8 cellular contexts compared by ENCODE assay signal in the genomic region with DNA sequence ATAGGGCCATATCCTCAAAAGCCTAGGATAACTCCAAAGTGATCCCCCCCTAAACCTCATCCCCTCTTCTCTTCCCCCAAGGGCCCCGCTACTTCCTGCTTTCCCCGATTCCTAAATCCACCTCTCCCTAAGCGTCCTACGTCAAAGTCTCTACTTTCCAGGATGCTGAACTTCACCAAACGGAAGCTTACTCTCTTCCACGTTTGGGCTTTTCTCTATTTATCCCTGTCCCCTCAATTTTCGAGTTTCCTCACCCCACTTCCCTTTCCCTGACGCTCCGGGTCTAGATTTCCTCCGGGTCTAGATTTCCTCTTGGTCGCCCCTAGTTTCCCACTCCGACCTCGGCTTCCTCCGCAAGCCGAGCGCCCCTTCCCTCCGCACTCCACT. TPM values are rescaled to one million over a fixed set of nuclear protein-coding genes. Genes with fewer than 3 reads are reported as not detected.
DNase-seq lines count a peak whose midpoint lies in the region; ATAC-seq and TF ChIP-seq lines count a peak whose summit lies in the region.

No MANE protein-coding gene starts in this region.

- no peak for DNase-seq in activated naive CD8-positive, alpha-beta T cell treated with anti-CD3 and anti-CD28 coated beads for 36 hours
- DNase-seq in hepatocyte (ENCODE audit: low spot score), result peak; percentile 44
- no peak for DNase-seq in effector CD8-positive, alpha-beta T cell (lab: John Stamatoyannopoulos, UW)

- H3K9me3 ChIP-seq in BLaER1 (no peaks in the 10 kb centered on the region), HUES48 (ENCODE audit: control insufficient read depth, insufficient read depth, low read length) (no peaks in the 10 kb centered on the region), hepatocyte (ENCODE audit: low read depth) (no peaks in the 10 kb centered on the region), skeletal muscle tissue (ENCODE audit: control insufficient read depth in 3 of 3, low read length in 3 of 3) (no peaks in the 10 kb centered on the region)

- peaks cover 17% of the 10 kb centered on the region for H3K36me3 ChIP-seq in BLaER1
- peaks cover 4% of the 10 kb centered on the region; the same call in 1 of the 2 replicates for H3K36me3 ChIP-seq in HUES48 (ENCODE audit: control insufficient read depth, insufficient read depth, low read length)
- no peaks in the 10 kb centered on the region for H3K36me3 ChIP-seq in hepatocyte (replicated peaks; ENCODE audit: insufficient read depth, low read depth)
- no peaks in the 10 kb centered on the region for H3K36me3 ChIP-seq in skeletal muscle tissue (ENCODE audit: control insufficient read depth in 3 of 3, insufficient read depth in 3 of 3, low read length in 3 of 3)

- peak overlapping the region; percentile 93 for H3K9ac ChIP-seq in BLaER1
- H3K9ac ChIP-seq in HUES48 (ENCODE audit: low read depth, low read length), result peak overlapping the region; percentile 95
- peak overlapping the region; percentile 90 to 94 (median 94) for H3K9ac ChIP-seq in skeletal muscle tissue (ENCODE audit: low read depth in 1 of 3, low read length in 3 of 3)

- H3K4me3 Mint-ChIP-seq in activated naive CD8-positive, alpha-beta T cell treated with anti-CD3 and anti-CD28 coated beads for 36 hours, result peak overlapping the region; percentile 90

- peaks cover 10% of the 10 kb centered on the region for H3K9me3 Mint-ChIP-seq in activated naive CD8-positive, alpha-beta T cell treated with anti-CD3 and anti-CD28 coated beads for 36 hours

- H3K27me3 ChIP-seq in BLaER1 (no peaks in the 10 kb centered on the region), HUES48 (ENCODE audit: control insufficient read depth, insufficient read depth, low read length) (no peaks in the 10 kb centered on the region), hepatocyte (no peaks in the 10 kb centered on the region), skeletal muscle tissue (ENCODE audit: control insufficient read depth in 3 of 3, insufficient read depth in 3 of 3, low read length in 3 of 3) (no peaks in the 10 kb centered on the region)

- no peaks in the 10 kb centered on the region for H3K27me3 Mint-ChIP-seq in activated naive CD8-positive, alpha-beta T cell treated with anti-CD3 and anti-CD28 coated beads for 36 hours

- no peak for TF ChIP-seq CTCF in hepatocyte (IDR thresholded peaks at IDR 0.05; ENCODE audit: poor library complexity)

- no peaks in the 10 kb centered on the region; the same call in 1 of the 2 replicates for H4K20me1 ChIP-seq in BLaER1
- H4K20me1 ChIP-seq in hepatocyte (ENCODE audit: insufficient read depth, poor library complexity, severe bottlenecking), result peaks cover 4% of the 10 kb centered on the region

- no peaks in the 10 kb centered on the region for H3K9me2 ChIP-seq in hepatocyte (replicated peaks; ENCODE audit: insufficient read depth)

- ATAC-seq in GM18511 (IDR thresholded peaks at IDR 0.05; ENCODE audit: unreplicated experiment) (no peak), HG03457 (IDR thresholded peaks at IDR 0.05; ENCODE audit: unreplicated experiment) (no peak)

- peaks cover 47% of the 10 kb centered on the region for H3K36me3 Mint-ChIP-seq in activated naive CD8-positive, alpha-beta T cell treated with anti-CD3 and anti-CD28 coated beads for 36 hours

- H3K27ac Mint-ChIP-seq in activated naive CD8-positive, alpha-beta T cell treated with anti-CD3 and anti-CD28 coated beads for 36 hours, result peak overlapping the region; percentile 95

- WGBS in hepatocyte (ENCODE audit: low lambda C conversion rate, missing lambda C conversion rate), result 2% methylated on average over 17 of the region's 17 CpGs

- H3K79me2 ChIP-seq in hepatocyte, result peaks cover 48% of the 10 kb centered on the region

- H2AFZ ChIP-seq in hepatocyte, result peak overlapping the region; percentile 75

- H3K27ac ChIP-seq in BLaER1 (peak overlapping the region; percentile 97), HUES48 (ENCODE audit: low read depth, low read length) (peak overlapping the region; percentile 94), hepatocyte (peak overlapping the region; percentile 99), skeletal muscle tissue (ENCODE audit: low read depth, low read length) (peak overlapping the region; percentile 94)

- H3K4me1 Mint-ChIP-seq in activated naive CD8-positive, alpha-beta T cell treated with anti-CD3 and anti-CD28 coated beads for 36 hours, result peaks cover 65% of the 10 kb centered on the region

- H3K4me3 ChIP-seq in BLaER1 (peak overlapping the region; percentile 83), HUES48 (ENCODE audit: low read depth, low read length) (peak overlapping the region; percentile 82), hepatocyte (peak overlapping the region; percentile 92), skeletal muscle tissue (ENCODE audit: low read length in 3 of 3) (peak overlapping the region; percentile 62 to 97 (median 75))

- H3K4me2 ChIP-seq in BLaER1 (peak overlapping the region; percentile 96), hepatocyte (peak overlapping the region; percentile 73)

- peaks cover 26% of the 10 kb centered on the region for H3K4me1 ChIP-seq in BLaER1
- peaks cover 11% of the 10 kb centered on the region for H3K4me1 ChIP-seq in HUES48 (ENCODE audit: control insufficient read depth, insufficient read depth, low read length)
- peaks cover 24% of the 10 kb centered on the region for H3K4me1 ChIP-seq in hepatocyte (ENCODE audit: insufficient read depth)
- H3K4me1 ChIP-seq in skeletal muscle tissue (ENCODE audit: control insufficient read depth in 3 of 3, insufficient read depth in 3 of 3, low read length in 3 of 3), result peaks cover 19 to 28% (median 27%) of the 10 kb centered on the region in 3 donors

RNA-seq across cellular contexts. Expression of a gene that starts 0.5 kb away (rescaled TPM):
- total RNA-seq in activated naive CD8-positive, alpha-beta T cell treated with anti-CD3 and anti-CD28 coated beads for 36 hours, result 10 to 100 TPM; 10.6 to 11.9 TPM
- total RNA-seq in hepatocyte, result 30.4 and 30.9 TPM in 2 replicates
- polyA plus RNA-seq in hepatocyte, result 18.3 and 18.5 TPM in 2 replicates
- 11.5 TPM for total RNA-seq in skeletal muscle tissue

RNA-seq across cellular contexts. Expression of a gene that starts 12.6 kb away (rescaled TPM):
- not detected for total RNA-seq in activated naive CD8-positive, alpha-beta T cell treated with anti-CD3 and anti-CD28 coated beads for 36 hours
- total RNA-seq in hepatocyte (not detected in 2 replicates), skeletal muscle tissue (147 TPM)
- 0.10 TPM in 1 of 2 replicates, not detected in the other for polyA plus RNA-seq in hepatocyte

RNA-seq across cellular contexts. Expression of a gene that starts 38.7 kb away (rescaled TPM):
- total RNA-seq in activated naive CD8-positive, alpha-beta T cell treated with anti-CD3 and anti-CD28 coated beads for 36 hours, result 10 to 100 TPM; 39.1 to 40.1 TPM
- not detected in 2 replicates for total RNA-seq in hepatocyte
- 1.4 and 1.5 TPM in 2 replicates for polyA plus RNA-seq in hepatocyte
- not detected for total RNA-seq in skeletal muscle tissue

Comparison
In these comparisons a context has a peak if more than half of its experiments do, and no peak if none do; other contexts are left out.
1. RNA of a gene that starts 12.6 kb away (total RNA-seq): 147 TPM in skeletal muscle tissue (single experiment); not detected in activated naive CD8-positive, alpha-beta T cell treated with anti-CD3 and anti-CD28 coated beads for 36 hours and not detected in hepatocyte; every median in the first group is over 100 times any median in the second.
2. RNA of a gene that starts 38.7 kb away (total RNA-seq): 39.1 to 40.1 TPM in activated naive CD8-positive, alpha-beta T cell treated with anti-CD3 and anti-CD28 coated beads for 36 hours; not detected in hepatocyte and not detected in skeletal muscle tissue (single experiment); every median in the first group is over 10 times any median in the second.
3. Peak in every context shown above with its lines, with median percentiles within 50 percentile points of each other: H3K27ac ChIP-seq, H3K4me3 ChIP-seq and H3K9ac ChIP-seq.